Comparison of ENCODE assay signal across 12 cellular contexts in genomic region chr20:672975-673604, GRCh38. TPM values are rescaled to one million over a fixed set of nuclear protein-coding genes. Genes with fewer than 3 reads are reported as not detected.
DNase-seq lines count a peak whose midpoint lies in the region; ATAC-seq and TF ChIP-seq lines count a peak whose summit lies in the region.
"Had no signal": no experiment of that assay in that cellular context is flagged by ENCODE, and none has a peak within 500 bp of the region (broad histone marks: within the 10 kb centered on the region; RNA-seq: fewer than 3 reads in every experiment).

No MANE protein-coding gene starts in this region.

- no peak overlapping the region for H3K4me3 Mint-ChIP-seq in effector memory CD8-positive, alpha-beta T cell
- no peak overlapping the region for H3K4me3 Mint-ChIP-seq in CD8-positive, alpha-beta T cell
- H3K4me3 Mint-ChIP-seq: activated naive CD8-positive, alpha-beta T cell treated with anti-CD3 and anti-CD28 coated beads for 36 hours had no signal

- POLR2A ChIA-PET in CD8-positive, alpha-beta T cell (lab: Charles Lee): no interaction called here

- H3K27ac ChIP-seq in 22Rv1: peak overlapping the region; percentile 70
- H3K27ac ChIP-seq in CD8-positive, alpha-beta T cell (ENCODE audit: low read depth, low read length): no peak overlapping the region

- DNase-seq in GM12865 (ENCODE audit: low read depth) (no peak), OCI-M1 (lab: John Stamatoyannopoulos, UW) (peak; percentile 68), fibroblast of pulmonary artery (ENCODE audit: low read depth) (no peak), hepatic stellate cell (ENCODE audit: low spot score) (no peak), AG08395 (ENCODE audit: low spot score) (no peak)
- DNase-seq in effector memory CD8-positive, alpha-beta T cell: no peak
- DNase-seq in CD8-positive, alpha-beta T cell: no peak
- DNase-seq: activated CD4-positive, alpha-beta T cell treated with anti-CD3 and anti-CD28 coated beads for 4 hours; activated naive CD8-positive, alpha-beta T cell treated with anti-CD3 and anti-CD28 coated beads for 36 hours had no signal

- no peak for ATAC-seq in effector memory CD8-positive, alpha-beta T cell (replicated peaks)
- no peak for ATAC-seq in CD8-positive, alpha-beta T cell

- no peak overlapping the region for H3K27ac Mint-ChIP-seq in effector memory CD8-positive, alpha-beta T cell
- H3K27ac Mint-ChIP-seq in CD8-positive, alpha-beta T cell: no peak overlapping the region
- H3K27ac Mint-ChIP-seq: activated naive CD8-positive, alpha-beta T cell treated with anti-CD3 and anti-CD28 coated beads for 36 hours had no signal

- CTCF ChIA-PET in CD8-positive, alpha-beta T cell (lab: Charles Lee): no interaction called here

- no peaks in the 10 kb centered on the region for H3K9me3 ChIP-seq in CD8-positive, alpha-beta T cell (ENCODE audit: low read length)

- peaks cover 9% of the 10 kb centered on the region for H3K4me1 ChIP-seq in CD8-positive, alpha-beta T cell (ENCODE audit: insufficient read depth, low read length)

- peaks cover 55 to 93% of the 10 kb centered on the region in 2 donors for H3K27me3 Mint-ChIP-seq in effector memory CD8-positive, alpha-beta T cell
- peaks cover 49% of the 10 kb centered on the region for H3K27me3 Mint-ChIP-seq in CD8-positive, alpha-beta T cell (ENCODE audit: low read depth)

- H3K36me3 ChIP-seq in CD8-positive, alpha-beta T cell (ENCODE audit: insufficient read depth, low read length): no peaks in the 10 kb centered on the region

- no peak overlapping the region for H3K4me3 ChIP-seq in GM12865 (ENCODE audit: low read depth, low read length)
- no peak overlapping the region for H3K4me3 ChIP-seq in fibroblast of pulmonary artery (replicated peaks; ENCODE audit: low read depth, low read length)
- H3K4me3 ChIP-seq in CD8-positive, alpha-beta T cell (ENCODE audit: low read depth, low read length): no peak overlapping the region

- H3K4me1 Mint-ChIP-seq in effector memory CD8-positive, alpha-beta T cell (ENCODE audit: low read depth in 2 of 2): peaks cover 5 to 10% of the 10 kb centered on the region in 2 donors
- H3K4me1 Mint-ChIP-seq in CD8-positive, alpha-beta T cell (ENCODE audit: low read depth): peaks cover 6% of the 10 kb centered on the region

- peaks cover 19% of the 10 kb centered on the region for H3K27me3 ChIP-seq in CD8-positive, alpha-beta T cell (ENCODE audit: insufficient read depth, low read length)

- intact Hi-C loops in CD8-positive, alpha-beta T cell (cut with DNase I, micrococcal nuclease): no loop called here

- H3K9me3 Mint-ChIP-seq in effector memory CD8-positive, alpha-beta T cell: no peaks in the 10 kb centered on the region
- no peaks in the 10 kb centered on the region for H3K9me3 Mint-ChIP-seq in CD8-positive, alpha-beta T cell
- H3K9me3 Mint-ChIP-seq: activated naive CD8-positive, alpha-beta T cell treated with anti-CD3 and anti-CD28 coated beads for 36 hours had no signal

- TF ChIP-seq CTCF in 22Rv1 (IDR thresholded peaks at IDR 0.05): peak; percentile 68
- peak; percentile 17 for TF ChIP-seq CTCF in GM12865 (IDR thresholded peaks at IDR 0.05; ENCODE audit: insufficient read depth, low read depth, low read length, missing control alignments)
- TF ChIP-seq CTCF in fibroblast of pulmonary artery (IDR thresholded peaks at IDR 0.05; ENCODE audit: low read length, missing control alignments): peak; percentile 22
- no peak for TF ChIP-seq CTCF in CD8-positive, alpha-beta T cell (IDR thresholded peaks at IDR 0.05)

- no peaks in the 10 kb centered on the region for H3K36me3 Mint-ChIP-seq in effector memory CD8-positive, alpha-beta T cell (ENCODE audit: insufficient read depth)
- no peaks in the 10 kb centered on the region for H3K36me3 Mint-ChIP-seq in CD8-positive, alpha-beta T cell
- H3K36me3 Mint-ChIP-seq: activated naive CD8-positive, alpha-beta T cell treated with anti-CD3 and anti-CD28 coated beads for 36 hours had no signal

RNA-seq across cellular contexts. Expression of gene SCRT2, which starts 2.5 kb away (rescaled TPM):
- not detected for total RNA-seq in CD8-positive, alpha-beta T cell
- total RNA-seq: activated naive CD8-positive, alpha-beta T cell treated with anti-CD3 and anti-CD28 coated beads for 36 hours; pulmonary artery endothelial cell; RPMI7951 had no signal

RNA-seq across cellular contexts. Expression of gene SRXN1, which starts 20.1 kb away (rescaled TPM):
- 1 to 10 TPM; 1.3 to 1.7 TPM for total RNA-seq in CD8-positive, alpha-beta T cell
